In genomic region chr1:231192620-231193163, GRCh38 we compare ENCODE assay signal across 9 cellular contexts. TPM values are rescaled to one million over a fixed set of nuclear protein-coding genes. Genes with fewer than 3 reads are reported as not detected.
DNase-seq lines count a peak whose midpoint lies in the region; ATAC-seq and TF ChIP-seq lines count a peak whose summit lies in the region.
"Had no signal": no experiment of that assay in that cellular context is flagged by ENCODE, and none has a peak within 500 bp of the region (broad histone marks: within the 10 kb centered on the region; RNA-seq: fewer than 3 reads in every experiment).

No MANE protein-coding gene starts in this region.

- no peak overlapping the region for H3K23ac ChIP-seq in trophoblast cell (ENCODE audit: low read length)

- peak; percentile 28 for DNase-seq in A172 (ENCODE audit: low spot score)
- peak; percentile 89 for DNase-seq in NCI-H2029 (lab: John Stamatoyannopoulos, UW)
- peak; percentile 49 for DNase-seq in colonic mucosa
- DNase-seq in lung microvascular endothelial cell (ENCODE audit: low read depth in 2 of 2), result peak; percentile 15 to 68
- no peak for DNase-seq in trophoblast cell
- DNase-seq in GM19238 (ENCODE audit: insufficient read length, low spot score), result no peak
- DNase-seq in activated CD8-positive, alpha-beta memory T cell treated with anti-CD3 and anti-CD28 coated beads for 24 hours, result no peak
- DNase-seq: KG1 had no signal

- H3K9me3 ChIP-seq in colonic mucosa, result no peaks in the 10 kb centered on the region
- peaks cover 6% of the 10 kb centered on the region for H3K9me3 ChIP-seq in trophoblast cell (ENCODE audit: insufficient read depth, low read depth, low read length)

- H3K9ac ChIP-seq in colonic mucosa (ENCODE audit: low read depth in 2 of 2, low read length in 2 of 2), result no peak overlapping the region
- H3K9ac ChIP-seq in trophoblast cell (ENCODE audit: low read length), result no peak overlapping the region

- no peak overlapping the region for H4K91ac ChIP-seq in trophoblast cell (ENCODE audit: low read depth, low read length)

- no peak overlapping the region for H2BK12ac ChIP-seq in trophoblast cell (ENCODE audit: low read length)

- no peak overlapping the region for H3K14ac ChIP-seq in trophoblast cell (ENCODE audit: low read length)

- no CpG with 5 or more reads among the region's 12 CpGs for WGBS in trophoblast cell (ENCODE audit: extremely low coverage, insufficient coverage, insufficient read length)

- H3K4me1 ChIP-seq in colonic mucosa, result no peaks in the 10 kb centered on the region
- peaks cover 0 to 3% of the 10 kb centered on the region in 2 experiments for H3K4me1 ChIP-seq in trophoblast cell (ENCODE audit: control insufficient read depth in 1 of 2, insufficient read depth in 2 of 2, low read length in 2 of 2)

- no peak overlapping the region for H3K4me2 ChIP-seq in trophoblast cell (ENCODE audit: low read length)

- intact Hi-C loops in colonic mucosa (cut with DNase I), result no loop called here

- no peak overlapping the region for H4K8ac ChIP-seq in trophoblast cell (ENCODE audit: low read depth, low read length)

- no peak for TF ChIP-seq CTCF in colonic mucosa (IDR thresholded peaks at IDR 0.05)

- ATAC-seq in HG02840 (IDR thresholded peaks at IDR 0.05; ENCODE audit: low FRiP score, unreplicated experiment), result no peak

- H2BK5ac ChIP-seq in trophoblast cell (ENCODE audit: low read depth, low read length, poor library complexity), result no peak overlapping the region

- no peak overlapping the region for H3K4ac ChIP-seq in trophoblast cell (ENCODE audit: low read depth, low read length)

- H3K79me2 ChIP-seq in trophoblast cell (ENCODE audit: control insufficient read depth, insufficient read depth, low read length, poor library complexity), result no peaks in the 10 kb centered on the region

- no peak overlapping the region for H2AK5ac ChIP-seq in trophoblast cell (ENCODE audit: low read length)

- H3K79me1 ChIP-seq in trophoblast cell (ENCODE audit: low read length), result no peaks in the 10 kb centered on the region

- H3K27me3 ChIP-seq in colonic mucosa (no peaks in the 10 kb centered on the region), trophoblast cell (ENCODE audit: insufficient read depth, low read length) (no peaks in the 10 kb centered on the region)

- H3K4me3 ChIP-seq in colonic mucosa (no peak overlapping the region), trophoblast cell (ENCODE audit: low read depth, low read length) (no peak overlapping the region)

- no peak overlapping the region for H2AFZ ChIP-seq in trophoblast cell (ENCODE audit: insufficient read depth, low read length, poor library complexity)

- no peak overlapping the region for H4K12ac ChIP-seq in trophoblast cell (ENCODE audit: low read depth, low read length)

- H3K36me3 ChIP-seq in colonic mucosa, result no peaks in the 10 kb centered on the region
- no peaks in the 10 kb centered on the region for H3K36me3 ChIP-seq in trophoblast cell (ENCODE audit: control insufficient read depth in 1 of 2, insufficient read depth in 2 of 2, low read length in 2 of 2)

- no peak overlapping the region for H2BK120ac ChIP-seq in trophoblast cell (ENCODE audit: insufficient read depth, low read length, poor library complexity)

- no peak overlapping the region for H3K18ac ChIP-seq in trophoblast cell (ENCODE audit: low read length)

- H3K27ac ChIP-seq in colonic mucosa, result no peak overlapping the region
- H3K27ac ChIP-seq in trophoblast cell (ENCODE audit: low read depth, low read length), result no peak overlapping the region

RNA-seq across cellular contexts. Expression of gene TRIM67, which starts 30.8 kb away (rescaled TPM):
- total RNA-seq in A172 (2014; rRNA removed; shearing (Covaris generic)), result 0.02 and 0.05 TPM in 2 replicates
- total RNA-seq in colonic mucosa (under 1 TPM in 1 of 2 donors, not detected in 1; 0.03 TPM), lung microvascular endothelial cell (not detected in 2 replicates)
- 0.08 and 0.10 TPM in 2 replicates for polyA plus RNA-seq in trophoblast cell (2013)

RNA-seq across cellular contexts. Expression of gene GNPAT, which starts 48.3 kb away (rescaled TPM):
- total RNA-seq in A172 (2014; rRNA removed; shearing (Covaris generic)), result 129 and 134 TPM in 2 replicates
- total RNA-seq in colonic mucosa (10 to 100 TPM; 34.9 to 40.5 TPM), lung microvascular endothelial cell (37.7 and 40.1 TPM in 2 replicates)
- 27.7 and 28.8 TPM in 2 replicates for polyA plus RNA-seq in trophoblast cell (2013)

Comparison
In these comparisons a context has a peak if more than half of its experiments do, and no peak if none do; other contexts are left out.
1. DNase-seq: peak in A172 (single experiment), NCI-H2029 (single experiment), colonic mucosa (single experiment) and lung microvascular endothelial cell (2 of 2); none in trophoblast cell (0 of 2), GM19238 (single experiment) and activated CD8-positive, alpha-beta memory T cell treated with anti-CD3 and anti-CD28 coated beads for 24 hours (single experiment).